ENCODE assay signal across 12 cellular contexts in the genomic region with DNA sequence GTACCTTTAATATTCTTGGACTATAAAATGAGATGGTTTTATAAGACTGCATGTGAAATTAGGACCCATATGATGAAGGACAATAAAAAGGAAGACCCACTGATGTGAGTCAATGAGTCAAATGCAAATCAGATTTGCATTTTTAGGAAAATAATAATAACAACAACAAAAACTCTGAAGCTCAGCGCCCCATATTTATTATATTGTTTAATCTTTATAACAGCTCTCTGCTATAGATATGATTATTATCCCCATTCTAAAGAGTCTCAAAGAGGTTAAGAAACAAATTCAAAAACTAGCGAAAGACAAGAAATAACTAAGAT. TPM values are rescaled to one million over a fixed set of nuclear protein-coding genes. Genes with fewer than 3 reads are reported as not detected.
DNase-seq lines count a peak whose midpoint lies in the region; ATAC-seq and TF ChIP-seq lines count a peak whose summit lies in the region.
"Had no signal": no experiment of that assay in that cellular context is flagged by ENCODE, and none has a peak within 500 bp of the region (broad histone marks: within the 10 kb centered on the region; RNA-seq: fewer than 3 reads in every experiment).

No MANE protein-coding gene starts in this region.

- TF ChIP-seq CTCF in MCF 10A (IDR thresholded peaks at IDR 0.05; ENCODE audit: unreplicated experiment) (no peak), breast epithelium (IDR thresholded peaks at IDR 0.05) (no peak), PC-3 (conservative IDR thresholded peaks at IDR 0.05; ENCODE audit: low read depth, low read length) (no peak), type B pancreatic cell (conservative IDR thresholded peaks at IDR 0.05) (peak; percentile 9)

- H3K9ac ChIP-seq in PC-3 (ENCODE audit: low read length) = no peak overlapping the region

- H3K27ac Mint-ChIP-seq in MCF 10A (ENCODE audit: low read depth, unreplicated experiment) = no peak overlapping the region
- H3K27ac Mint-ChIP-seq in central memory CD8-positive, alpha-beta T cell (ENCODE audit: low read depth) = no peak overlapping the region
- H3K27ac Mint-ChIP-seq in type B pancreatic cell = no peak overlapping the region

- TF ChIP-seq POLR2A in breast epithelium (IDR thresholded peaks at IDR 0.05) = no peak

- H3K4me3 Mint-ChIP-seq in MCF 10A (ENCODE audit: unreplicated experiment) (peak overlapping the region; percentile 58), type B pancreatic cell (no peak overlapping the region)
- peak overlapping the region; percentile 85 for H3K4me3 Mint-ChIP-seq in central memory CD8-positive, alpha-beta T cell

- H3K27ac ChIP-seq in breast epithelium = no peak overlapping the region
- H3K27ac ChIP-seq in PC-3 (ENCODE audit: low read length) = no peak overlapping the region
- H3K27ac ChIP-seq: brain microvascular endothelial cell, SJSA1 had no signal

- H3K4me2 ChIP-seq in PC-3 (ENCODE audit: low read length) = peak overlapping the region; percentile 82

- H3K9me3 ChIP-seq in breast epithelium (peaks cover 0 to 8% of the 10 kb centered on the region in 2 donors), PC-3 (ENCODE audit: low read length) (no peaks in the 10 kb centered on the region)
- H3K9me3 ChIP-seq: SJSA1 had no signal

- no peaks in the 10 kb centered on the region for H3F3A ChIP-seq in PC-3 (ENCODE audit: low read length, unreplicated experiment)

- no peaks in the 10 kb centered on the region for H3K79me2 ChIP-seq in PC-3 (ENCODE audit: low read length)

- intact Hi-C loops in MCF 10A (cut with micrococcal nuclease) (no loop called here), breast epithelium (cut with DNase I; ENCODE audit: low total_unique reads) (no loop called here), PC-3 (cut with micrococcal nuclease) (loop anchor here (1.0 to 10.0 kb wide), 4 partner anchors 97 to 327 kb away; no protein-coding TSS in a partner anchor)

- H3K27me3 Mint-ChIP-seq in MCF 10A (ENCODE audit: insufficient read depth, unreplicated experiment) (peaks cover 22% of the 10 kb centered on the region), type B pancreatic cell (no peaks in the 10 kb centered on the region)
- H3K27me3 Mint-ChIP-seq in central memory CD8-positive, alpha-beta T cell = no peaks in the 10 kb centered on the region

- H3K36me3 ChIP-seq in breast epithelium (no peaks in the 10 kb centered on the region), PC-3 (ENCODE audit: low read depth, low read length) (no peaks in the 10 kb centered on the region)
- H3K36me3 ChIP-seq: brain microvascular endothelial cell, SJSA1 had no signal

- H3K4me1 Mint-ChIP-seq in MCF 10A (ENCODE audit: insufficient read depth, unreplicated experiment) = peaks cover 7% of the 10 kb centered on the region
- peaks cover 28% of the 10 kb centered on the region for H3K4me1 Mint-ChIP-seq in central memory CD8-positive, alpha-beta T cell
- peaks cover 7% of the 10 kb centered on the region for H3K4me1 Mint-ChIP-seq in type B pancreatic cell (ENCODE audit: unreplicated experiment)

- H3K27me3 ChIP-seq in breast epithelium = no peaks in the 10 kb centered on the region
- peaks cover 7% of the 10 kb centered on the region; the same call in 1 of the 2 replicates for H3K27me3 ChIP-seq in PC-3 (ENCODE audit: low read length)
- H3K27me3 ChIP-seq: brain microvascular endothelial cell, SJSA1 had no signal

- H4K20me1 ChIP-seq in PC-3 (ENCODE audit: low read length) = no peaks in the 10 kb centered on the region

- H3K9me3 Mint-ChIP-seq in MCF 10A (ENCODE audit: unreplicated experiment) (peaks cover 6% of the 10 kb centered on the region), type B pancreatic cell (peaks cover 4% of the 10 kb centered on the region)
- H3K9me3 Mint-ChIP-seq in central memory CD8-positive, alpha-beta T cell = no peaks in the 10 kb centered on the region

- H3K4me3 ChIP-seq in breast epithelium (no peak overlapping the region), PC-3 (ENCODE audit: low read length) (peak overlapping the region; percentile 63; the same call in 1 of the 2 replicates)
- H3K4me3 ChIP-seq: lung had no signal

- ATAC-seq in PC-3 (no peak), GM18511 (IDR thresholded peaks at IDR 0.05; ENCODE audit: unreplicated experiment) (no peak)
- ATAC-seq in central memory CD8-positive, alpha-beta T cell (replicated peaks; ENCODE audit: extremely low read depth, poor library complexity, severe bottlenecking) = no peak

- no peaks in the 10 kb centered on the region for H3K4me1 ChIP-seq in breast epithelium
- peaks cover 6% of the 10 kb centered on the region; the same call in 1 of the 2 replicates for H3K4me1 ChIP-seq in PC-3 (ENCODE audit: insufficient read depth, low read length)

- H3K36me3 Mint-ChIP-seq in MCF 10A (ENCODE audit: insufficient read depth, unreplicated experiment) = no peaks in the 10 kb centered on the region
- H3K36me3 Mint-ChIP-seq in central memory CD8-positive, alpha-beta T cell (ENCODE audit: insufficient read depth) = peaks cover 15% of the 10 kb centered on the region
- no peaks in the 10 kb centered on the region for H3K36me3 Mint-ChIP-seq in type B pancreatic cell

- POLR2A ChIA-PET in MCF 10A (lab: Yijun Ruan, JAX) (interaction anchor here (0.6 to 1.7 kb wide), 3 partner anchors 97 to 1346 kb away, joined by 3 to 8 read pairs (median 3); a partner anchor contains a TSS), PC-3 (lab: Charles Lee; ENCODE audit: unreplicated experiment) (no interaction called here)

- peak overlapping the region; percentile 89 for H2AFZ ChIP-seq in PC-3 (ENCODE audit: low read length)

- H3K9me2 ChIP-seq in PC-3 (replicated peaks; ENCODE audit: low read length) = no peaks in the 10 kb centered on the region

- DNase-seq in MCF 10A (ENCODE audit: unreplicated experiment) (no peak), breast epithelium (ENCODE audit: low spot score in 2 of 2) (no peak), PC-3 (no peak), type B pancreatic cell (ENCODE audit: extremely low spot score, unreplicated experiment) (no peak), SK-N-DZ (ENCODE audit: low spot score) (no peak), DMS79 treated with DMSO at 0.1 percent for 48 hours (lab: John Stamatoyannopoulos, UW) (no peak)
- no peak for DNase-seq in central memory CD8-positive, alpha-beta T cell (ENCODE audit: low spot score in 2 of 2)
- DNase-seq: occipital lobe had no signal

- CTCF ChIA-PET in MCF 10A (lab: Yijun Ruan, JAX) = interaction anchor here (0.5 to 5.2 kb wide), 59 partner anchors 9 to 1945 kb away, joined by 3 to 153 read pairs (median 4); a partner anchor contains a TSS
- CTCF ChIA-PET in PC-3 (lab: Charles Lee) = interaction anchor here (0.6 to 1.3 kb wide), 6 partner anchors 83 to 126 kb away, joined by 3 to 9 read pairs (median 5); a partner anchor contains a TSS

- BruUV-seq in MCF 10A (replicated peaks; lab: Mats Ljungman, UMichigan) (no TSS peak), PC-3 (replicated peaks; lab: Mats Ljungman, UMichigan) (no TSS peak)

RNA-seq across cellular contexts. Expression of a gene that starts 0.8 kb away (rescaled TPM):
- total RNA-seq in MCF 10A (2022) = not detected in 2 replicates
- 1 to 10 TPM; 1.9 to 2.3 (median 2.0) TPM for total RNA-seq in breast epithelium
- total RNA-seq in PC-3 (2014; rRNA removed) = 0.69 and 1.2 TPM in 2 replicates
- total RNA-seq in type B pancreatic cell (ENCODE audit: low replicate concordance) = 0.17 TPM in 1 of 2 replicates, not detected in the other
- not detected in 2 replicates for polyA plus RNA-seq in SK-N-DZ (2014; cell fraction: cytosol; rRNA removed)
- not detected in 2 replicates for polyA plus RNA-seq in SK-N-DZ (2014; cell fraction: nucleus; rRNA removed)

RNA-seq across cellular contexts. Expression of a gene that starts 21.6 kb away (rescaled TPM):
- total RNA-seq in MCF 10A (2022) (not detected in 2 replicates), breast epithelium (1 to 10 TPM in 2 of 3 donors, under 1 TPM in 1; 0.66 to 5.0 (median 1.4) TPM), PC-3 (2014; rRNA removed) (0.17 TPM in 1 of 2 replicates, not detected in the other), type B pancreatic cell (ENCODE audit: low replicate concordance) (0.12 TPM in 1 of 2 replicates, not detected in the other)
- polyA plus RNA-seq in SK-N-DZ (2014; cell fraction: cytosol; rRNA removed) = not detected in 2 replicates
- not detected in 2 replicates for polyA plus RNA-seq in SK-N-DZ (2014; cell fraction: nucleus; rRNA removed)
